15 cellular contexts compared by ENCODE assay signal in the genomic region with DNA sequence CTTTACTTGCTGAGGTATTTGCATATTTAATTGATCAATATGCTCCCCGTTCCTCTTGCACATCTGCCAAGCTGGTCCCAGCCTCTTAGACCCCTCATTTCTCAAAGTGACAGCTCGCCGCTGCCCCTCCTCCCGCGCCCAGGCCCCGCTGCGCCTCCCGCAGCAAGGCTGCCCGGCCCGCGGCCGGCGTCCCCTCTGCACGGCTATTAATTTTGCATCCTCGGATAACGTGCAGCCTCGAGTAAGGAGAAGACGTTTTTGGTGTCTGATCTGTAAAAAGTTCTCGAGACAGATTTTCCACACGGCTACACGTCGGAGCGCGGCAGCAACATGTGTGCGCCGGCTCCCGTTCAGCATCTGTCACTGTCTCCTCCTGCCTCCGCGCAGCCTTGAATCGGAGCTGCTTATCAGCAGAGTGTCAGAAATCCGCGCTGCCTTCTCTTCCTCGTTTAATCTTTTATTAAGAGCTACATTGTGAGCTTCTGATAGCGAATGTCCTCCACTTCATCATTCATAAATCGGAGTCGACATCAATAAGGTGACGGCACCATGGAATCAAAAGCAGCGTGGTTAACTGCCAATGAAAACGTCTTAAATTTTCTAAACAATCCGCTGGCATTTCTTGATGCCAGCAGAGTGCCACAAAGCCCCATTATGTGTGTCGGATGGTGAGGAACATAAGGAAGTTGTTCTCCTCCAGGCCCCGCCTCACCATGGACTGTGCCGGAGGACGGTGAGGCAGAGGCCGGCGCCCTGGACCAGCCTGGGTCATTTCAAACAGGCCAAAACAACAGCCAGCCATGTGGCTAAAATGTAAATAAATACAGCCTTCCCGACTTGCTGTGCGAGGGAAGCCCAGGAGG.
DNase-seq lines count a peak whose midpoint lies in the region; ATAC-seq and TF ChIP-seq lines count a peak whose summit lies in the region.
"Had no signal": no experiment of that assay in that cellular context is flagged by ENCODE, and none has a peak within 500 bp of the region (broad histone marks: within the 10 kb centered on the region; RNA-seq: fewer than 3 reads in every experiment).

No MANE protein-coding gene starts in this region.

- H3K9me3 ChIP-seq in SK-N-SH = no peaks in the 10 kb centered on the region

- H3K9me2 ChIP-seq in SK-N-SH = no peaks in the 10 kb centered on the region

- no peaks in the 10 kb centered on the region for H3F3A ChIP-seq in SK-N-SH (replicated peaks; ENCODE audit: insufficient read depth)

- no peak overlapping the region for H3K4me2 ChIP-seq in SK-N-SH

- in situ Hi-C loops in GM13976 (cut with MboI; ENCODE audit: low sequenced_read_pairs, unreplicated experiment) = no loop called here

- CTCF ChIA-PET in SK-N-SH (lab: Yijun Ruan, JAX) = interaction anchor here (0.7 to 0.9 kb wide), 2 partner anchors 10 to 33 kb away, joined by 3 read pairs; no protein-coding TSS in a partner anchor

- DNase-seq in GM13976 (ENCODE audit: low spot score) (peak; percentile 13), NCI-H82 treated with DMSO at 0.1 percent for 48 hours (lab: John Stamatoyannopoulos, UW; ENCODE audit: unreplicated experiment) (peak; percentile 42), globus pallidus (ENCODE audit: low spot score) (peak; percentile 10), pons (ENCODE audit: low spot score) (peak; percentile 14), SK-N-SH (no peak)
- DNase-seq in stimulated activated naive CD4-positive, alpha-beta T cell treated with Interleukin-2 at 50 U/mL for 16 hours (lab: John Stamatoyannopoulos, UW) = no peak
- DNase-seq: Calu3, KBM-7, NCI-H187, NCI-H774, Right ventricle myocardium superior had no signal

- H3K27ac ChIP-seq in SK-N-SH (ENCODE audit: low read depth in 2 of 2, low read length in 1 of 2) = no peak overlapping the region
- H3K27ac ChIP-seq: HL-60 had no signal

- no peaks in the 10 kb centered on the region for H3K36me3 ChIP-seq in SK-N-SH (replicated peaks in 1 of 2; ENCODE audit: control insufficient read depth in 1 of 2, insufficient read depth in 2 of 2, low read length in 1 of 2)

- TF ChIP-seq CTCF in GM13976 (IDR thresholded peaks at IDR 0.05; ENCODE audit: borderline replicate concordance, control extremely low read depth, extremely low read depth, insufficient read depth, missing control alignments) = no peak
- no peak for TF ChIP-seq CTCF in SK-N-SH (IDR thresholded peaks at IDR 0.05)

- H3K79me2 ChIP-seq in SK-N-SH (ENCODE audit: insufficient read depth) = no peaks in the 10 kb centered on the region

- ATAC-seq in HG03565 (IDR thresholded peaks at IDR 0.05; ENCODE audit: unreplicated experiment) = no peak
- ATAC-seq: GM12878, Panc1 had no signal

- H4K20me1 ChIP-seq in SK-N-SH (ENCODE audit: insufficient read depth) = no peaks in the 10 kb centered on the region

- H3K4me3 ChIP-seq in SK-N-SH (ENCODE audit: low read depth in 2 of 2, low read length in 1 of 2) = no peak overlapping the region
- H3K4me3 ChIP-seq: GM12878 had no signal

- peaks cover 0 to 2% of the 10 kb centered on the region in 2 experiments; a peak in 1 of 4 replicates for H3K4me1 ChIP-seq in SK-N-SH (ENCODE audit: control insufficient read depth in 1 of 2, insufficient read depth in 2 of 2, low read depth in 1 of 2, low read length in 1 of 2)

- POLR2A ChIA-PET in SK-N-SH (lab: Yijun Ruan, JAX) = no interaction called here

- no peak overlapping the region for H2AFZ ChIP-seq in SK-N-SH (ENCODE audit: low read depth)

- WGBS in SK-N-SH (ENCODE audit: low lambda C conversion rate) = 40% methylated on average over 46 of the region's 48 CpGs

- H3K27me3 ChIP-seq in SK-N-SH (ENCODE audit: insufficient read depth) = no peaks in the 10 kb centered on the region

- TF ChIP-seq EP300 in SK-N-SH (IDR thresholded peaks at IDR 0.05; ENCODE audit: borderline replicate concordance in 1 of 2, low read depth in 1 of 2, low read length in 1 of 2) = no peak

- no peak for TF ChIP-seq RAD21 in SK-N-SH (IDR thresholded peaks at IDR 0.05; ENCODE audit: low read length)

- H3K9ac ChIP-seq in SK-N-SH = no peak overlapping the region

TF ChIP-seq in SK-N-SH, 30 proteins besides CTCF, POLR2A, EP300 and RAD21 (continues in another document):
- TF ChIP-seq NRF1 (IDR thresholded peaks at IDR 0.05; ENCODE audit: low read depth, low read length) = no peak
- TF ChIP-seq RXRA (IDR thresholded peaks at IDR 0.05; ENCODE audit: borderline replicate concordance, low read depth) = no peak
- TF ChIP-seq MEF2A (IDR thresholded peaks at IDR 0.05; ENCODE audit: borderline replicate concordance, low read depth) = no peak
- TF ChIP-seq, protein P1, sequence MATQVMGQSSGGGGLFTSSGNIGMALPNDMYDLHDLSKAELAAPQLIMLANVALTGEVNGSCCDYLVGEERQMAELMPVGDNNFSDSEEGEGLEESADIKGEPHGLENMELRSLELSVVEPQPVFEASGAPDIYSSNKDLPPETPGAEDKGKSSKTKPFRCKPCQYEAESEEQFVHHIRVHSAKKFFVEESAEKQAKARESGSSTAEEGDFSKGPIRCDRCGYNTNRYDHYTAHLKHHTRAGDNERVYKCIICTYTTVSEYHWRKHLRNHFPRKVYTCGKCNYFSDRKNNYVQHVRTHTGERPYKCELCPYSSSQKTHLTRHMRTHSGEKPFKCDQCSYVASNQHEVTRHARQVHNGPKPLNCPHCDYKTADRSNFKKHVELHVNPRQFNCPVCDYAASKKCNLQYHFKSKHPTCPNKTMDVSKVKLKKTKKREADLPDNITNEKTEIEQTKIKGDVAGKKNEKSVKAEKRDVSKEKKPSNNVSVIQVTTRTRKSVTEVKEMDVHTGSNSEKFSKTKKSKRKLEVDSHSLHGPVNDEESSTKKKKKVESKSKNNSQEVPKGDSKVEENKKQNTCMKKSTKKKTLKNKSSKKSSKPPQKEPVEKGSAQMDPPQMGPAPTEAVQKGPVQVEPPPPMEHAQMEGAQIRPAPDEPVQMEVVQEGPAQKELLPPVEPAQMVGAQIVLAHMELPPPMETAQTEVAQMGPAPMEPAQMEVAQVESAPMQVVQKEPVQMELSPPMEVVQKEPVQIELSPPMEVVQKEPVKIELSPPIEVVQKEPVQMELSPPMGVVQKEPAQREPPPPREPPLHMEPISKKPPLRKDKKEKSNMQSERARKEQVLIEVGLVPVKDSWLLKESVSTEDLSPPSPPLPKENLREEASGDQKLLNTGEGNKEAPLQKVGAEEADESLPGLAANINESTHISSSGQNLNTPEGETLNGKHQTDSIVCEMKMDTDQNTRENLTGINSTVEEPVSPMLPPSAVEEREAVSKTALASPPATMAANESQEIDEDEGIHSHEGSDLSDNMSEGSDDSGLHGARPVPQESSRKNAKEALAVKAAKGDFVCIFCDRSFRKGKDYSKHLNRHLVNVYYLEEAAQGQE (IDR thresholded peaks at IDR 0.05; ENCODE audit: low read depth, low read length) = no peak
- TF ChIP-seq, protein P2, sequence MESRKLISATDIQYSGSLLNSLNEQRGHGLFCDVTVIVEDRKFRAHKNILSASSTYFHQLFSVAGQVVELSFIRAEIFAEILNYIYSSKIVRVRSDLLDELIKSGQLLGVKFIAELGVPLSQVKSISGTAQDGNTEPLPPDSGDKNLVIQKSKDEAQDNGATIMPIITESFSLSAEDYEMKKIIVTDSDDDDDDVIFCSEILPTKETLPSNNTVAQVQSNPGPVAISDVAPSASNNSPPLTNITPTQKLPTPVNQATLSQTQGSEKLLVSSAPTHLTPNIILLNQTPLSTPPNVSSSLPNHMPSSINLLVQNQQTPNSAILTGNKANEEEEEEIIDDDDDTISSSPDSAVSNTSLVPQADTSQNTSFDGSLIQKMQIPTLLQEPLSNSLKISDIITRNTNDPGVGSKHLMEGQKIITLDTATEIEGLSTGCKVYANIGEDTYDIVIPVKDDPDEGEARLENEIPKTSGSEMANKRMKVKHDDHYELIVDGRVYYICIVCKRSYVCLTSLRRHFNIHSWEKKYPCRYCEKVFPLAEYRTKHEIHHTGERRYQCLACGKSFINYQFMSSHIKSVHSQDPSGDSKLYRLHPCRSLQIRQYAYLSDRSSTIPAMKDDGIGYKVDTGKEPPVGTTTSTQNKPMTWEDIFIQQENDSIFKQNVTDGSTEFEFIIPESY (IDR thresholded peaks at IDR 0.05; ENCODE audit: borderline replicate concordance, low read depth) = no peak
- TF ChIP-seq TEAD4 (IDR thresholded peaks at IDR 0.05; ENCODE audit: borderline replicate concordance, insufficient read depth) = no peak
- TF ChIP-seq TAF1 (IDR thresholded peaks at IDR 0.05; ENCODE audit: borderline replicate concordance, low read depth, low read length) = no peak
- TF ChIP-seq, protein P3, sequence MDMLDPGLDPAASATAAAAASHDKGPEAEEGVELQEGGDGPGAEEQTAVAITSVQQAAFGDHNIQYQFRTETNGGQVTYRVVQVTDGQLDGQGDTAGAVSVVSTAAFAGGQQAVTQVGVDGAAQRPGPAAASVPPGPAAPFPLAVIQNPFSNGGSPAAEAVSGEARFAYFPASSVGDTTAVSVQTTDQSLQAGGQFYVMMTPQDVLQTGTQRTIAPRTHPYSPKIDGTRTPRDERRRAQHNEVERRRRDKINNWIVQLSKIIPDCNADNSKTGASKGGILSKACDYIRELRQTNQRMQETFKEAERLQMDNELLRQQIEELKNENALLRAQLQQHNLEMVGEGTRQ (IDR thresholded peaks at IDR 0.05; ENCODE audit: borderline replicate concordance, low read depth, low read length) = no peak
- no peak for TF ChIP-seq GATA2 (CRISPR knock-in tag; IDR thresholded peaks at IDR 0.05)
- TF ChIP-seq, protein P4, sequence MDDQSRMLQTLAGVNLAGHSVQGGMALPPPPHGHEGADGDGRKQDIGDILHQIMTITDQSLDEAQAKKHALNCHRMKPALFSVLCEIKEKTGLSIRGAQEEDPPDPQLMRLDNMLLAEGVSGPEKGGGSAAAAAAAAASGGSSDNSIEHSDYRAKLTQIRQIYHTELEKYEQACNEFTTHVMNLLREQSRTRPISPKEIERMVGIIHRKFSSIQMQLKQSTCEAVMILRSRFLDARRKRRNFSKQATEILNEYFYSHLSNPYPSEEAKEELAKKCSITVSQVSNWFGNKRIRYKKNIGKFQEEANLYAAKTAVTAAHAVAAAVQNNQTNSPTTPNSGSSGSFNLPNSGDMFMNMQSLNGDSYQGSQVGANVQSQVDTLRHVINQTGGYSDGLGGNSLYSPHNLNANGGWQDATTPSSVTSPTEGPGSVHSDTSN (IDR thresholded peaks at IDR 0.05) = no peak
- TF ChIP-seq SIN3A (IDR thresholded peaks at IDR 0.05; ENCODE audit: borderline replicate concordance, low read depth, low read length) = no peak
- no peak for TF ChIP-seq CHD2 (IDR thresholded peaks at IDR 0.05; ENCODE audit: low read length, partially characterized antibody)
- TF ChIP-seq, protein P5, sequence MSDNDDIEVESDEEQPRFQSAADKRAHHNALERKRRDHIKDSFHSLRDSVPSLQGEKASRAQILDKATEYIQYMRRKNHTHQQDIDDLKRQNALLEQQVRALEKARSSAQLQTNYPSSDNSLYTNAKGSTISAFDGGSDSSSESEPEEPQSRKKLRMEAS (IDR thresholded peaks at IDR 0.05; ENCODE audit: low read depth) = no peak
- TF ChIP-seq MXI1 (IDR thresholded peaks at IDR 0.05; ENCODE audit: low read depth, low read length) = no peak
- no peak for TF ChIP-seq RCOR1 (IDR thresholded peaks at IDR 0.05; ENCODE audit: low read length)

Comparison
In these comparisons a context has a peak if more than half of its experiments do, and no peak if none do; other contexts are left out.
1. DNase-seq: peak in GM13976 (single experiment), NCI-H82 treated with DMSO at 0.1 percent for 48 hours (single experiment), globus pallidus (single experiment) and pons (single experiment); none in SK-N-SH (single experiment) and stimulated activated naive CD4-positive, alpha-beta T cell treated with Interleukin-2 at 50 U/mL for 16 hours (single experiment).